ENCODE assay signal across 17 cellular contexts in the genomic region with DNA sequence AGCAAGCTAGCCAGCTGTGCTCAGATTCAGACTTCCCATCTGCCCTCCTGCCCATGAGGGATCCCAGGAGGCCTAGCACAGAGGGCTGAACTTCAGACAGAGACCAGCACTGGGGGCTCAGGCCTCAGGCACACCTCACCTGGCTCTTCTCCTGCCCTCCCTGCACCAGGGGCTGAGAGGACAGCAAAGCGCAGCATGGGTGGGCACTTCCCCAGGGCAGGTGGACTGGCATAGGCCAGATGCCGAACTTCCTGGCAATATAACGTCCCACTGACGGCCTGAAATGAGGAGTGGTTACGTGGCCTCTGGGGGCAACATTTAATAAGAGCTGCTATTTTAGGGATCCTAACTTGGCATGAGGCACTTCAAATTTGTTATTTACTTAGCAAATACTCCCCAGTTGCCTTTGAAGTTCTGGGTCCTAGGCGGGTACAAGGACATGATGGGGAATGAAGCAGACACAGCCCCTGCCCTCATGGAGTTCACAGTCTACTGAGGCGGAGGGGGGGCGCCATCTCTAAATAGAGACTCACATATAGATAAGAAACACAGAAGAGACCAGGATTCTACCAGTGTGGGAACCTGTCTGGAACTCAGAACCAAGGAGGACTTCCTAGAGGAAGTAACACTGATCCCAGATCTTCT.
"Had no signal": no experiment of that assay in that cellular context is flagged by ENCODE, and none has a peak within 500 bp of the region (broad histone marks: within the 10 kb centered on the region; RNA-seq: fewer than 3 reads in every experiment).

No MANE protein-coding gene starts in this region.

- H3K4me3 Mint-ChIP-seq: activated T-cell treated with anti-CD3 and anti-CD28 coated beads, Interleukin-2, amount 50 U/mL, for 4 hours; naive thymus-derived CD8-positive, alpha-beta T cell; stimulated activated naive CD8-positive, alpha-beta T cell treated with anti-CD3 and anti-CD28 coated beads, Interleukin-15, Interleukin-2, amounts not matched to agents 100 ng/mL and 50 ng/mL, for 24 hours; T-cell; WTC11 had no signal

- H3K36me3 Mint-ChIP-seq: naive thymus-derived CD8-positive, alpha-beta T cell; T-cell; WTC11 had no signal

- H3K27me3 ChIP-seq: ascending aorta, breast epithelium, gastroesophageal sphincter, heart right ventricle, transverse colon had no signal

- ATAC-seq: activated T-cell treated with anti-CD3 and anti-CD28 coated beads, Interleukin-2, amount 50 U/mL, for 4 hours; esophagus mucosa; gastroesophageal sphincter; heart right ventricle; naive thymus-derived CD8-positive, alpha-beta T cell; T-cell; WTC11 had no signal

- H3K4me3 ChIP-seq: ascending aorta, breast epithelium, coronary artery, gastroesophageal sphincter, heart right ventricle, transverse colon had no signal

- H3K27ac ChIP-seq: ascending aorta, coronary artery, heart right ventricle, transverse colon had no signal

- H3K9me3 ChIP-seq: ascending aorta, breast epithelium, gastroesophageal sphincter, heart right ventricle, transverse colon had no signal

- H3K36me3 ChIP-seq: ascending aorta, breast epithelium, gastroesophageal sphincter, heart right ventricle, transverse colon had no signal

- H3K27me3 Mint-ChIP-seq: naive thymus-derived CD8-positive, alpha-beta T cell had no signal

- H3K9me3 Mint-ChIP-seq: activated T-cell treated with anti-CD3 and anti-CD28 coated beads, Interleukin-2, amount 50 U/mL, for 4 hours; naive thymus-derived CD8-positive, alpha-beta T cell; stimulated activated naive CD8-positive, alpha-beta T cell treated with anti-CD3 and anti-CD28 coated beads, Interleukin-15, Interleukin-2, amounts not matched to agents 100 ng/mL and 50 ng/mL, for 24 hours; T-cell; WTC11 had no signal

- DNase-seq: activated CD4-positive, alpha-beta T cell treated with anti-CD3 and anti-CD28 coated beads for 4 hours; activated CD8-positive, alpha-beta memory T cell treated with anti-CD3 and anti-CD28 coated beads, Interleukin-2, amount 50 U/mL, for 4 hours; activated effector memory CD4-positive, alpha-beta T cell treated with Interleukin-2 at 50 U/mL for 16 hours; activated naive CD4-positive, alpha-beta T cell treated with anti-CD3 and anti-CD28 coated beads, Interleukin-2, amount 50 U/mL, for 16 hours; activated T-cell treated with anti-CD3 and anti-CD28 coated beads, Interleukin-2, amount 50 U/mL, for 4 hours; heart right ventricle; naive thymus-derived CD8-positive, alpha-beta T cell; stimulated activated CD4-positive, alpha-beta T cell treated with anti-CD3 and anti-CD28 coated beads, Interleukin-2, amount 100 ng/mL, for 24 hours; T-cell; transverse colon had no signal

- H3K27ac Mint-ChIP-seq: stimulated activated naive CD8-positive, alpha-beta T cell treated with anti-CD3 and anti-CD28 coated beads, Interleukin-15, Interleukin-2, amounts not matched to agents 100 ng/mL and 50 ng/mL, for 24 hours; T-cell; WTC11 had no signal

- H3K4me1 Mint-ChIP-seq: T-cell had no signal
